ENCODE assay signal across 8 cellular contexts in the genomic region with DNA sequence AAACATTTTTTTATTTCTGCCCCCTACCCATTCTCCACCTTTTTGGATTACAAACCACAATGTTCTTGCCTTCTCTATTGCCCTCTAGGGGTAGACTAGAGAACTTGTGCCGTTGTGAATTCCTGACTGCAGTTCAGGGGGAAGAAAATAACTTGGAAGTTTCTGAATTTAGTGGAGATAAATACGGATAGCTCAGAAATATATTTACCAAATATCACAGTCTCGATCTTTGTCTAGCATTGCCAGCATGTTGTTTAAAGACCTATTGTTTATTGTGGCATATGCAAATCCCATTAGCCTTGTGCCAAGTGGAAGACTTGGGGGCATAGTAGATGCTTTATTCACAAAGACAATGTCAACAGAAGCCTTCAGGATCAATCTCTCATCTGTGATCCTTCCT.
DNase-seq lines count a peak whose midpoint lies in the region; ATAC-seq, FAIRE-seq and TF ChIP-seq lines count a peak whose summit lies in the region.

No MANE protein-coding gene starts in this region.

- TF ChIP-seq CTCF in HFFc6 (IDR thresholded peaks at IDR 0.05) (peak; percentile 85), foreskin keratinocyte (conservative IDR thresholded peaks at IDR 0.05) (peak; percentile 66), transverse colon (IDR thresholded peaks at IDR 0.05) (peak; percentile 26 to 54 (median 46))

- no peaks in the 10 kb centered on the region for H3K36me3 Mint-ChIP-seq in HFFc6 (ENCODE audit: low read depth)

- H3K27me3 Mint-ChIP-seq in HFFc6 (ENCODE audit: insufficient read depth): no peaks in the 10 kb centered on the region

- H3K4me3 Mint-ChIP-seq in HFFc6: no peak overlapping the region

- FAIRE-seq in RCC 7860 (lab: Jason Lieb, UNC): peak; percentile 25

- no peak for TF ChIP-seq EP300 in transverse colon (IDR thresholded peaks at IDR 0.05; ENCODE audit: low read depth)

- no peak overlapping the region for H3K27ac Mint-ChIP-seq in HFFc6

- DNase-seq in NCI-H1092 treated with DMSO at 0.1 percent for 48 hours (lab: John Stamatoyannopoulos, UW) (peak; percentile 7), NCI-H1092 (lab: John Stamatoyannopoulos, UW) (no peak), HFFc6 (peak; percentile 17), RCC 7860 (ENCODE audit: low spot score) (no peak), foreskin keratinocyte (peak in 1 of 2 donors; percentile 19), transverse colon (no peak)

- no peak overlapping the region for H3K4me3 ChIP-seq in transverse colon

- ATAC-seq in foreskin keratinocyte (peak; percentile 71), HG02970 (IDR thresholded peaks at IDR 0.05; ENCODE audit: low FRiP score, unreplicated experiment) (no peak), GM21423 (IDR thresholded peaks at IDR 0.05; ENCODE audit: unreplicated experiment) (no peak)

- H3K4me1 ChIP-seq in foreskin keratinocyte (no peaks in the 10 kb centered on the region), transverse colon (no peaks in the 10 kb centered on the region)

- no peaks in the 10 kb centered on the region for H3K9me3 ChIP-seq in transverse colon

- no peaks in the 10 kb centered on the region for H3K27me3 ChIP-seq in foreskin keratinocyte
- H3K27me3 ChIP-seq in transverse colon: no peaks in the 10 kb centered on the region

- peaks cover 6% of the 10 kb centered on the region for H3K4me1 Mint-ChIP-seq in HFFc6 (ENCODE audit: low read depth)

- no peak overlapping the region for H3K27ac ChIP-seq in foreskin keratinocyte
- no peak overlapping the region for H3K27ac ChIP-seq in transverse colon

- in situ Hi-C loops in transverse colon (cut with MboI; ENCODE audit: low pct_ligation_motif_present in 1 of 4, low pct_unique_long_range_greater_than_20kb in 1 of 4, low sequenced_read_pairs in 3 of 4): no loop called here

- no peaks in the 10 kb centered on the region for H3K36me3 ChIP-seq in transverse colon

- TF ChIP-seq POLR2A in transverse colon (IDR thresholded peaks at IDR 0.05): no peak

- no peaks in the 10 kb centered on the region for H3K9me3 Mint-ChIP-seq in HFFc6

- intact Hi-C loops in transverse colon (cut with DNase I; ENCODE audit: low total_unique reads): no loop called here

- WGBS in transverse colon (ENCODE audit: low coverage in 1 of 2), 2 donors: 20 to 24% methylated on average over 3 of the region's 3 CpGs

Comparison
In these comparisons a context has a peak if more than half of its experiments do, and no peak if none do; other contexts are left out.
1. DNase-seq: peak in NCI-H1092 treated with DMSO at 0.1 percent for 48 hours (single experiment) and HFFc6 (single experiment); none in NCI-H1092 (single experiment), RCC 7860 (single experiment) and transverse colon (single experiment).
2. Peak in every context shown above with its lines, with median percentiles within 50 percentile points of each other: CTCF ChIP-seq.